ENCODE assay signal across 8 cellular contexts in the genomic region with DNA sequence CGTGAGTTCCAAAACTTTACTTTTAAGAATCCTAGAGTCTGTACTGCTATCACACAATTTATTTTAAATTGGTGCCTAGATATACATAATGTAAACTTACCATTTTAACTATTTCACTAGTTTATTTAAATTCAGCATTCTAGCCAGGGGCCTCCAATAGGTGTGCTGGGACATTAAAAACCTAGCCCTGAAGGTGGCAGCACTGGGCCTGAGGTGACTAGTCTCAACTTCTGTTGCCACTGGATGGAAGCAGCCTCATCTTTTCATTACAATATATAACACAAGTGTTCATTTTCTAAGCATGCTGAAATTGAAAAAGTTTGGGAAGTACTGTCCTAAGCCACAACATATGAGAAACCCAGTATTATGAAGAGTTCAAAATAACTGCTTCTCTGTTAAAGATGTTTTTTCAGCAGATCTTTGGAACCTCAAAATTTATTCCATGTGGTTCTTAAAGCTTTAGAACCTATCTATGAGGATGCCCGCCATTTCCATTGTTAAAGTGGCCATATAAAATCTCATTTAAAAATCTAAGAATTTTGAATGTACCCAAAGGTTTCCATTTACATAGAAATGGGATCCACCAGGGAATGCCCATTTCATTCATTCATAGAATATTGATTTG. TPM values are rescaled to one million over a fixed set of nuclear protein-coding genes. Genes with fewer than 3 reads are reported as not detected.
DNase-seq lines count a peak whose midpoint lies in the region; ATAC-seq and TF ChIP-seq lines count a peak whose summit lies in the region.

No MANE protein-coding gene starts in this region.

- H3K4me1 ChIP-seq in NT2/D1 (ENCODE audit: insufficient read depth, insufficient read length) = no peaks in the 10 kb centered on the region

- no peaks in the 10 kb centered on the region for H3K9me3 Mint-ChIP-seq in natural killer cell

- peaks cover 14 to 15% of the 10 kb centered on the region in 2 donors for H3K4me1 Mint-ChIP-seq in natural killer cell

- POLR2A ChIA-PET in AG04449 (lab: Yijun Ruan, JAX) = no interaction called here

- no peak overlapping the region for H3K9ac ChIP-seq in NT2/D1 (ENCODE audit: insufficient read length, low read depth)

- H3K9me3 ChIP-seq in NT2/D1 (ENCODE audit: insufficient read depth, low read length) = no peaks in the 10 kb centered on the region

- peak; percentile 39 for ATAC-seq in GM18511 (IDR thresholded peaks at IDR 0.05; ENCODE audit: unreplicated experiment)
- peak; percentile 40 to 64 (median 43) for ATAC-seq in natural killer cell

- H3K36me3 ChIP-seq in NT2/D1 (ENCODE audit: insufficient read depth, insufficient read length, low read length) = no peaks in the 10 kb centered on the region

- no peak overlapping the region for H3K27ac Mint-ChIP-seq in natural killer cell

- intact Hi-C loops in natural killer cell (cut with micrococcal nuclease) = loop anchor here (1.0 to 10.0 kb wide), 6 partner anchors 53 to 1325 kb away; a partner anchor contains a TSS

- peaks cover 4% of the 10 kb centered on the region for H3K27me3 ChIP-seq in NT2/D1 (ENCODE audit: insufficient read depth, insufficient read length)

- no peak for DNase-seq in AG04449 (ENCODE audit: low read depth, low spot score)
- peak; percentile 48 for DNase-seq in HK-2 (ENCODE audit: unreplicated experiment)
- DNase-seq in NT2/D1 (ENCODE audit: low read depth, low spot score) = peak; percentile 44
- peak; percentile 52 for DNase-seq in activated CD8-positive, alpha-beta memory T cell treated with anti-CD3 and anti-CD28 coated beads, Interleukin-2, amount 50 U/mL, for 24 hours (ENCODE audit: extremely low read depth)
- no peak for DNase-seq in epithelial cell of prostate (ENCODE audit: low read depth, low spot score)
- peak; percentile 62 for DNase-seq in natural killer cell
- DNase-seq in stimulated activated naive CD4-positive, alpha-beta T cell (lab: John Stamatoyannopoulos, UW) = peak; percentile 45 to 71 (median 59)

- peak overlapping the region; percentile 20 for H3K27ac ChIP-seq in epithelial cell of prostate

- H3K4me3 Mint-ChIP-seq in natural killer cell = no peak overlapping the region

- TF ChIP-seq CTCF in AG04449 (IDR thresholded peaks at IDR 0.05; ENCODE audit: insufficient read depth, low read length, missing control alignments) (peak; percentile 74), natural killer cell (IDR thresholded peaks at IDR 0.05) (peak; percentile 87)

- H3K4me3 ChIP-seq in AG04449 (ENCODE audit: low read depth, low read length) = no peak overlapping the region
- H3K4me3 ChIP-seq in NT2/D1 (ENCODE audit: insufficient read length, low read depth) = no peak overlapping the region

- no peaks in the 10 kb centered on the region for H3K27me3 Mint-ChIP-seq in natural killer cell (ENCODE audit: low read depth in 2 of 2)

- CTCF ChIA-PET in AG04449 (lab: Yijun Ruan, JAX) = interaction anchor here (0.7 to 5.0 kb wide), 25 partner anchors 8 to 481 kb away, joined by 3 to 44 read pairs (median 5); no protein-coding TSS in a partner anchor

- no peaks in the 10 kb centered on the region for H3K36me3 Mint-ChIP-seq in natural killer cell

RNA-seq across cellular contexts. Expression of a gene that starts 2.9 kb away (rescaled TPM):
- total RNA-seq in natural killer cell = 10 to 100 TPM; 11.6 to 18.7 (median 12.1) TPM

Comparison
In these comparisons a context has a peak if more than half of its experiments do, and no peak if none do; other contexts are left out.
1. DNase-seq: peak in HK-2 (single experiment), NT2/D1 (single experiment), activated CD8-positive, alpha-beta memory T cell treated with anti-CD3 and anti-CD28 coated beads, Interleukin-2, amount 50 U/mL, for 24 hours (single experiment), natural killer cell (single experiment) and stimulated activated naive CD4-positive, alpha-beta T cell (6 of 6); none in AG04449 (single experiment) and epithelial cell of prostate (single experiment).